In the genomic region with DNA sequence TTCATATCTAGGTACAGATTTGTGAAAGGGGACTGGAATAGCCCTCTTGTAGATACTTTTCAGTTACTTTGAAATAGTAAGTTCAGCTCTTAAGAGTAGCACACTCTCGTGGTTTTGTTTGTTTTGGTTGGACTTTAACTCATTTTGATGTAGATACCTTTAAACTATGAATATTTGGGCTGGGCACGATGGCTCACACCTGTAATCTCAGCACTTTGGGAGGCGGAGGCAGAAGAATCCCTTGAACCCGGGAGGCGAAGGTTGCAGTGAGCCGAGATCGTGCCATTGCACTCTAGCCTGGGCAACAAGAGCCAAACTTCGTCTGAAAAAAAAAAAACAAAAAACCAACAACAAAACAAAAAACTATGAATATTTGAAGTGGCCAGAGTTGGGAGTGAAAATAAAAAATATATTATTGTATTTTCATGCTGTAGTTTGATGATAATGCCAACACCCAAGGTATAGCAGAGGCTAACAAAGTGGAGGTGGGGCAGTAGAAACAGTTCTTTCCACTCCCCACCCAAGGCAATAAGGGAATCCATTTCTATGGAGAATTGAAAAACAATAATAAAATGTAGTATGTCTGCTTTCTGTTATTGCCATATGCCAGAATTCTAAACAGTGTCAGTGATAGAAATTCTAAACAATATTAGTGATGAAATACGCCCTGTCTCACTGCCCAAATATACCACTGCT, we compare ENCODE assay signal across 8 cellular contexts. TPM values are rescaled to one million over a fixed set of nuclear protein-coding genes. Genes with fewer than 3 reads are reported as not detected.
DNase-seq lines count a peak whose midpoint lies in the region; ATAC-seq, FAIRE-seq and TF ChIP-seq lines count a peak whose summit lies in the region.

No MANE protein-coding gene starts in this region.

- H3K23ac ChIP-seq in mesenchymal stem cell (ENCODE audit: low read length in 2 of 2): no peak overlapping the region

- no peak for FAIRE-seq in GM12878 (lab: Jason Lieb, UNC)

- H2BK5ac ChIP-seq in mesenchymal stem cell (ENCODE audit: low read depth, low read length, poor library complexity, severe bottlenecking): no peak overlapping the region

- no peak overlapping the region for H2BK120ac ChIP-seq in mesenchymal stem cell (ENCODE audit: low read depth, low read length)

- H3K4me1 Mint-ChIP-seq in activated naive CD4-positive, alpha-beta T cell treated with anti-CD3 and anti-CD28 coated beads, Interleukin-2, amount 50 U/mL, for 24 hours: peaks cover 65% of the 10 kb centered on the region

- TSS peak; percentile 57 for BruUV-seq in GM12878 (replicated peaks; lab: Mats Ljungman, UMichigan)

- peaks cover 0 to 4% of the 10 kb centered on the region in 2 experiments; a peak in 1 of 4 replicates for H3K36me3 ChIP-seq in GM12878 (ENCODE audit: control insufficient read depth in 2 of 2, insufficient read depth in 2 of 2, low read length in 1 of 2)
- peaks cover 0 to 22% of the 10 kb centered on the region in 2 experiments for H3K36me3 ChIP-seq in mesenchymal stem cell (ENCODE audit: control insufficient read depth in 1 of 2, insufficient read depth in 2 of 2, low read depth in 1 of 2, low read length in 2 of 2)
- peaks cover 5% of the 10 kb centered on the region for H3K36me3 ChIP-seq in upper lobe of right lung

- H4K8ac ChIP-seq in mesenchymal stem cell (ENCODE audit: low read length): no peak overlapping the region

- H3K4me2 ChIP-seq in GM12878 (ENCODE audit: control insufficient read depth, insufficient read depth): peak overlapping the region; percentile 81
- peak overlapping the region; percentile 73 for H3K4me2 ChIP-seq in mesenchymal stem cell (ENCODE audit: low read length, poor library complexity, severe bottlenecking)

- ATAC-seq in GM12878: no peak
- ATAC-seq in upper lobe of right lung: no peak
- ATAC-seq in HG02571 (IDR thresholded peaks at IDR 0.05; ENCODE audit: unreplicated experiment): no peak

- H3K9me3 ChIP-seq in GM12878 (replicated peaks; ENCODE audit: control insufficient read depth, insufficient read depth, low read length) (no peaks in the 10 kb centered on the region), mesenchymal stem cell (ENCODE audit: control insufficient read depth, low read length) (no peaks in the 10 kb centered on the region), upper lobe of right lung (no peaks in the 10 kb centered on the region)

- TF ChIP-seq POLR2A in GM12878 (IDR thresholded peaks at IDR 0.05; ENCODE audit: low read depth, low read length): no peak

- H3K18ac ChIP-seq in mesenchymal stem cell (ENCODE audit: low read depth in 1 of 2, low read length in 2 of 2): no peak overlapping the region

- H3K79me2 ChIP-seq in GM12878 (ENCODE audit: control insufficient read depth, insufficient read depth, low read length): peaks cover 53% of the 10 kb centered on the region

- no peak overlapping the region for H3K27ac Mint-ChIP-seq in activated naive CD4-positive, alpha-beta T cell treated with anti-CD3 and anti-CD28 coated beads, Interleukin-2, amount 50 U/mL, for 24 hours

- no peaks in the 10 kb centered on the region for H3K27me3 Mint-ChIP-seq in activated naive CD4-positive, alpha-beta T cell treated with anti-CD3 and anti-CD28 coated beads, Interleukin-2, amount 50 U/mL, for 24 hours

- H3K27ac ChIP-seq in GM12878 (ENCODE audit: control insufficient read depth, insufficient read depth): peak overlapping the region; percentile 89; the same call in 1 of the 2 replicates
- no peak overlapping the region for H3K27ac ChIP-seq in mesenchymal stem cell (ENCODE audit: low read length, poor library complexity, severe bottlenecking)
- peak overlapping the region; percentile 97 for H3K27ac ChIP-seq in upper lobe of right lung

- CTCF ChIA-PET in GM12878 (lab: Yijun Ruan, JAX): interaction anchor here (0.9 to 1.1 kb wide), 2 partner anchors 11 to 145 kb away, joined by 3 to 4 read pairs; no protein-coding TSS in a partner anchor

- H4K20me1 ChIP-seq in GM12878 (ENCODE audit: control insufficient read depth, insufficient read depth): no peaks in the 10 kb centered on the region

- TF ChIP-seq CTCF in GM12878 (IDR thresholded peaks at IDR 0.05 in 2 of 3, conservative IDR thresholded peaks at IDR 0.05 in 1 of 3; ENCODE audit: control insufficient read depth in 2 of 3, extremely low read depth in 1 of 3, insufficient read depth in 1 of 3, low read depth in 3 of 3, low read length in 3 of 3) (no peak), upper lobe of right lung (IDR thresholded peaks at IDR 0.05) (no peak)

- no peak overlapping the region for H3K14ac ChIP-seq in mesenchymal stem cell (ENCODE audit: low read length in 2 of 2)

- in situ Hi-C loops in GM12878 (cut with MboI): loop anchor here (25.0 kb wide), 2 partner anchors 359 to 484 kb away; a partner anchor contains a TSS

- TF ChIP-seq EP300 in GM12878 (IDR thresholded peaks at IDR 0.05; ENCODE audit: borderline replicate concordance in 1 of 2, control insufficient read depth in 1 of 2, low read depth in 2 of 2, low read length in 2 of 2): no peak

- H3K4ac ChIP-seq in mesenchymal stem cell (ENCODE audit: low read depth in 1 of 2, low read length in 2 of 2): no peak overlapping the region

- H2BK15ac ChIP-seq in mesenchymal stem cell (ENCODE audit: low read depth, poor library complexity, severe bottlenecking): no peak overlapping the region

- no peak for TF ChIP-seq RAD21 in GM12878 (IDR thresholded peaks at IDR 0.05; ENCODE audit: insufficient read depth, low read depth, low read length)

- RAD21 ChIA-PET in GM12878 (lab: Charles Lee; ENCODE audit: unreplicated experiment): no interaction called here

- peaks cover 5% of the 10 kb centered on the region for H3K79me1 ChIP-seq in mesenchymal stem cell (replicated peaks; ENCODE audit: low read length, poor library complexity, severe bottlenecking)

- 76% methylated on average over 9 of the region's 9 CpGs for WGBS in GM12878 (ENCODE audit: insufficient coverage, insufficient replicate concordance, low lambda C conversion rate, missing lambda C conversion rate)
- WGBS in mesenchymal stem cell: 20% methylated on average over 3 of the region's 9 CpGs

- no peak overlapping the region for H2AK5ac ChIP-seq in mesenchymal stem cell (ENCODE audit: low read length, severe bottlenecking)

- intact Hi-C loops in GM12878 (cut with micrococcal nuclease; ENCODE audit: unreplicated experiment): loop anchor here (10.0 kb wide), 1 partner anchor 362 kb away; a partner anchor contains a TSS
- intact Hi-C loops in upper lobe of right lung (cut with DNase I): no loop called here

- H4K91ac ChIP-seq in mesenchymal stem cell (ENCODE audit: low read length): no peak overlapping the region

- no peaks in the 10 kb centered on the region for H3K27me3 ChIP-seq in GM12878 (replicated peaks in 1 of 2; ENCODE audit: control insufficient read depth in 2 of 2, insufficient read depth in 2 of 2, low read length in 1 of 2)
- no peaks in the 10 kb centered on the region for H3K27me3 ChIP-seq in mesenchymal stem cell (ENCODE audit: control insufficient read depth in 1 of 2, insufficient read depth in 1 of 2, low read length in 2 of 2)
- no peaks in the 10 kb centered on the region for H3K27me3 ChIP-seq in upper lobe of right lung

- peaks cover 18% of the 10 kb centered on the region for H3K36me3 Mint-ChIP-seq in activated naive CD4-positive, alpha-beta T cell treated with anti-CD3 and anti-CD28 coated beads, Interleukin-2, amount 50 U/mL, for 24 hours

- no peak for DNase-seq in activated naive CD4-positive, alpha-beta T cell treated with Interleukin-2 at 50 U/mL for 16 hours
- DNase-seq in GM12878 (ENCODE audit: low read depth, low spot score) (no peak), mesenchymal stem cell (no peak), upper lobe of right lung (no peak), SW480 (ENCODE audit: low spot score) (no peak), kidney tubule cell (ENCODE audit: low spot score) (no peak)

- H3K4me1 ChIP-seq in GM12878 (ENCODE audit: control insufficient read depth, insufficient read depth, low read length) (no peaks in the 10 kb centered on the region), mesenchymal stem cell (ENCODE audit: control insufficient read depth, insufficient read depth, low read depth, low read length) (peaks cover 7% of the 10 kb centered on the region), upper lobe of right lung (peaks cover 17% of the 10 kb centered on the region)

- SMC1A ChIA-PET in GM12878 (lab: Charles Lee; ENCODE audit: uncharacterized antibody, unreplicated experiment): interaction anchor here (1.0 kb wide), 1 partner anchor 11 kb away, joined by 3 read pairs; no protein-coding TSS in a partner anchor

- H3K9ac ChIP-seq in GM12878 (ENCODE audit: control insufficient read depth, insufficient read depth, low read length) (peak overlapping the region; percentile 97; the same call in 1 of the 2 replicates), mesenchymal stem cell (ENCODE audit: low read length) (peak overlapping the region; percentile 98)

- H3K4me3 ChIP-seq in GM12878 (peak overlapping the region; percentile 71), mesenchymal stem cell (ENCODE audit: insufficient read depth in 1 of 2, low read depth in 1 of 2, low read length in 2 of 2) (peak overlapping the region in 1 of 2 experiments; percentile 92), upper lobe of right lung (peak overlapping the region; percentile 68)

- H3K4me3 Mint-ChIP-seq in activated naive CD4-positive, alpha-beta T cell treated with anti-CD3 and anti-CD28 coated beads, Interleukin-2, amount 50 U/mL, for 24 hours: peak overlapping the region; percentile 100

- H2AFZ ChIP-seq in GM12878 (ENCODE audit: control insufficient read depth, low read depth, low read length) (no peak overlapping the region), mesenchymal stem cell (ENCODE audit: low read depth, low read length) (no peak overlapping the region)

- POLR2A ChIA-PET in GM12878 (lab: Charles Lee): interaction anchor here (0.5 kb wide), 1 partner anchor 488 kb away, joined by 4 read pairs; no protein-coding TSS in a partner anchor

- no peak overlapping the region for H2BK12ac ChIP-seq in mesenchymal stem cell (ENCODE audit: low read length in 2 of 2)

- no peaks in the 10 kb centered on the region for H3K9me3 Mint-ChIP-seq in activated naive CD4-positive, alpha-beta T cell treated with anti-CD3 and anti-CD28 coated beads, Interleukin-2, amount 50 U/mL, for 24 hours

RNA-seq across cellular contexts. Expression of a gene that starts 1.7 kb away (rescaled TPM):
- total RNA-seq in GM12878 (2013; cell fraction: nucleolus; rRNA removed): 69.2 and 73.8 TPM in 2 replicates
- total RNA-seq in GM12878 (2014; rRNA removed) (7.2 and 7.4 TPM in 2 replicates), GM12878 (2014; rRNA removed; fragmentation: Illumina TruSeq; extraction: Trizol) (14.4 and 16.8 TPM in 2 replicates), GM12878 (2021) (20.4 and 21.7 TPM in 2 replicates), upper lobe of right lung (18.0 TPM)
- 6.3 TPM for polyA plus RNA-seq in GM12878 (2011; ENCODE audit: low read depth)
- polyA plus RNA-seq in GM12878 (2011; rRNA removed) (23.8 and 33.0 TPM in 2 replicates), GM12878 (2014; fragmentation: Illumina TruSeq; extraction: Trizol) (26.4 and 35.1 TPM in 2 replicates), GM12878 (2014; fragmentation: Nextera tagmentation; extraction: Ambion mirVana) (10 to 100 TPM in 1 of 2 experiments, 1 to 10 TPM in 1; 7.1 to 11.1 TPM), GM12878 (2014; rRNA removed) (18.1 and 22.2 TPM in 2 replicates), GM12878 (2016; fragmentation: Nextera tagmentation; extraction: Ambion mirVana) (10 to 100 TPM; 26.0 to 29.4 TPM)
- 9.9 and 10.0 TPM in 2 replicates for polyA plus RNA-seq in GM12878 (2011; cell fraction: cytosol; rRNA removed)
- polyA plus RNA-seq in GM12878 (2011; cell fraction: nucleus; rRNA removed): 21.4 and 26.5 TPM in 2 replicates
- 11.6 and 13.3 TPM in 2 replicates for polyA plus RNA-seq in GM12878 (2012)
- polyA minus RNA-seq in GM12878 (2011; rRNA and poly(A)+ RNA removed): 13.4 and 15.9 TPM in 2 replicates
- 5.5 and 8.6 TPM in 2 replicates for polyA minus RNA-seq in GM12878 (2011; cell fraction: cytosol; rRNA and poly(A)+ RNA removed)
- 31.4 and 42.0 TPM in 2 replicates for polyA minus RNA-seq in GM12878 (2011; cell fraction: nucleus; rRNA and poly(A)+ RNA removed)
- polyA plus RNA-seq in mesenchymal stem cell (2013, experiment 1 of 2): 15.3 TPM
- 15.0 TPM for polyA plus RNA-seq in mesenchymal stem cell (2013, experiment 2 of 2)
